Comparison of ENCODE assay signal across 21 cellular contexts in the genomic region with DNA sequence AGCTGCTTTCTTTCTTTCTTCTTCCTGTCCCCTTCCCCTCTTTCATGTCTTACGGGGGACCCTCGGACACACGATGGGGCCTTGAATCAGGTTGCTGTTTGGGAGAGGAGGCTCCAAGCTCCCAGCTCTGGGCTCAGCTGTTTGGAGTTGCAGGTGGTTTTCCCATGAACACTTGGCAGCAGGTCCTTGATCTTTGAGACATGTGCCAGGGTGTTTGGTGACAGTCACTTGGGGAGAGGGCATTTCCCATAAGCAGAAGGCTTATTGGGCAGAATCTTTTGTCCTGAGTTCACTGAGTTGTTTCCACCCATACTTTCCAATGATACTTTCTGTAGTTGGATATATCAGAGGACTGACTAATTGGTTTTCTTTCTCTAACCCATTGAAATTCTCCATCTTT.
"Had no signal": no experiment of that assay in that cellular context is flagged by ENCODE, and none has a peak within 500 bp of the region (broad histone marks: within the 10 kb centered on the region; RNA-seq: fewer than 3 reads in every experiment).

No MANE protein-coding gene starts in this region.

- ATAC-seq: left colon; lower lobe of right lung; natural killer cell; stimulated activated memory B cell treated with anti-CD40 and anti-IgM and Interleukin-4, amounts not matched to agents 10 μg/mL and 1 μg/mL and 100 μg/mL, for 72 hours; stimulated activated naive CD8-positive, alpha-beta T cell treated with anti-CD3 and anti-CD28 coated beads, Interleukin-15, Interleukin-2, amounts not matched to agents 100 U/mL and 50 U/mL, for 24 hours had no signal

- H3K4me3 ChIP-seq: hepatocyte, left ventricle myocardium inferior, lower lobe of right lung, pancreas, sigmoid colon, skin epidermis, spleen, testis, tibial artery had no signal

- H3K9me3 Mint-ChIP-seq: natural killer cell; neural crest cell; stimulated activated memory B cell treated with anti-CD40 and anti-IgM and Interleukin-4, amounts not matched to agents 10 μg/mL and 1 μg/mL and 100 μg/mL, for 72 hours; type B pancreatic cell had no signal

- H3K27me3 ChIP-seq: hepatocyte, neutrophil, pancreas, sigmoid colon, spleen, testis, tibial artery had no signal

- H3K4me1 ChIP-seq: lower lobe of right lung, pancreas, sigmoid colon, spleen, testis, tibial artery had no signal

- H3K4me3 Mint-ChIP-seq: natural killer cell; neural crest cell; stimulated activated memory B cell treated with anti-CD40 and anti-IgM and Interleukin-4, amounts not matched to agents 10 μg/mL and 1 μg/mL and 100 μg/mL, for 72 hours; type B pancreatic cell had no signal

- H3K4me1 Mint-ChIP-seq: natural killer cell; neural crest cell; stimulated activated memory B cell treated with anti-CD40 and anti-IgM and Interleukin-4, amounts not matched to agents 10 μg/mL and 1 μg/mL and 100 μg/mL, for 72 hours had no signal

- H3K27ac ChIP-seq: hepatocyte, left ventricle myocardium inferior, lower lobe of right lung, neutrophil, pancreas, sigmoid colon, skin epidermis, spleen, testis, tibial artery had no signal

- H3K27me3 Mint-ChIP-seq: stimulated activated memory B cell treated with anti-CD40 and anti-IgM and Interleukin-4, amounts not matched to agents 10 μg/mL and 1 μg/mL and 100 μg/mL, for 72 hours; type B pancreatic cell had no signal

- H3K27ac Mint-ChIP-seq: natural killer cell; stimulated activated memory B cell treated with anti-CD40 and anti-IgM and Interleukin-4, amounts not matched to agents 10 μg/mL and 1 μg/mL and 100 μg/mL, for 72 hours; type B pancreatic cell had no signal

- H3K9me3 ChIP-seq: left ventricle myocardium inferior, lower lobe of right lung, neutrophil, pancreas, sigmoid colon, spleen, testis, tibial artery had no signal

- DNase-seq: cerebellar nuclear complex; cortex of kidney; head of caudate nucleus; left colon; left ventricle myocardium inferior; lower lobe of right lung; natural killer cell; pancreas; sigmoid colon; spleen; stimulated activated CD4-positive, alpha-beta T cell treated with anti-CD3 and anti-CD28 coated beads, Interleukin-4, amount 100 ng/mL, for 4 hours; stimulated activated naive CD8-positive, alpha-beta T cell treated with anti-CD3 and anti-CD28 coated beads, Interleukin-15, Interleukin-2, amounts not matched to agents 100 U/mL and 50 U/mL, for 24 hours; substantia nigra; testis; tibial artery had no signal
